In the genomic region with DNA sequence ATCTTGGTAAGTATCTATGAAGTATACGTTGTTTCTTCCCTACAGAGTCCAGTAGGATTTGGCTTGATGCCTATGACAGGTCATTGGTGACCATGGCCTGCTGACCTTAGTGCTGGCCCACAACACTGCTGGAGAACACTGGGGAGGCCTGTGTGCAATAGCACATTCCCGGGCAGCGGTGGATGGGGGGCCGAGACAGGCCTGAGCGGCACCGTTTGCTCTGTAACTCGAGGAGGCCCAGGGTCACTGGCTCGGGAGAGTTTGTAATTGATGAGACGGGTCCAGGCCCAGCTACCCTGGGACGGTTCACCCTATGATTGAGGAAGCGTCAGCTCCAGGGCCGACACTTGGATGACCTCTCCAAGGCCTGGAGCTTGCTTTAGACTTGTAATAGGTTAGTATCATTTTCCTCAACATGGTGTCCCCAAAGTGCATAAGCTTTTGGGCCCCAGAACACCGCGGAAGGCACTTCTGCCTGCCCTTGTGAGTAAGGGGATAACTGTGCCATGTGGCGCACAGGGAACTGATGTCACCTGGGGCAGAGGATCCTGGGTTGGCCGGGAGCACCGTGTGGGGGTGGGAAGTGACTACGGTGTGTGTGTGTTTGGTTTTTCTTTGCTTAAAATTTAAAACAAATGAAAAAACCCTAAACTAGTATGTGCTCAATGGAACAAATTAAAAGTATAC, we compare ENCODE assay signal across 2 cellular contexts.
TF ChIP-seq lines count a peak whose summit lies in the region.

No MANE protein-coding gene starts in this region.

TF ChIP-seq in GM23338, 12 proteins besides CTCF, POLR2A, EP300 and RAD21 (continues in another document):
- TF ChIP-seq POLR2AphosphoS5 (IDR thresholded peaks at IDR 0.05; ENCODE audit: low read depth) (no peak), EZH2 (IDR thresholded peaks at IDR 0.05; ENCODE audit: low read depth, unreplicated experiment) (no peak), ZNF114 (CRISPR knock-in tag; IDR thresholded peaks at IDR 0.05) (no peak), NANOG (IDR thresholded peaks at IDR 0.05; ENCODE audit: borderline replicate concordance) (no peak), ZNF331 (CRISPR knock-in tag; IDR thresholded peaks at IDR 0.05; ENCODE audit: low read depth) (no peak), CREB1 (CRISPR knock-in tag; IDR thresholded peaks at IDR 0.05; ENCODE audit: low read depth) (no peak)
- TF ChIP-seq, protein P1, sequence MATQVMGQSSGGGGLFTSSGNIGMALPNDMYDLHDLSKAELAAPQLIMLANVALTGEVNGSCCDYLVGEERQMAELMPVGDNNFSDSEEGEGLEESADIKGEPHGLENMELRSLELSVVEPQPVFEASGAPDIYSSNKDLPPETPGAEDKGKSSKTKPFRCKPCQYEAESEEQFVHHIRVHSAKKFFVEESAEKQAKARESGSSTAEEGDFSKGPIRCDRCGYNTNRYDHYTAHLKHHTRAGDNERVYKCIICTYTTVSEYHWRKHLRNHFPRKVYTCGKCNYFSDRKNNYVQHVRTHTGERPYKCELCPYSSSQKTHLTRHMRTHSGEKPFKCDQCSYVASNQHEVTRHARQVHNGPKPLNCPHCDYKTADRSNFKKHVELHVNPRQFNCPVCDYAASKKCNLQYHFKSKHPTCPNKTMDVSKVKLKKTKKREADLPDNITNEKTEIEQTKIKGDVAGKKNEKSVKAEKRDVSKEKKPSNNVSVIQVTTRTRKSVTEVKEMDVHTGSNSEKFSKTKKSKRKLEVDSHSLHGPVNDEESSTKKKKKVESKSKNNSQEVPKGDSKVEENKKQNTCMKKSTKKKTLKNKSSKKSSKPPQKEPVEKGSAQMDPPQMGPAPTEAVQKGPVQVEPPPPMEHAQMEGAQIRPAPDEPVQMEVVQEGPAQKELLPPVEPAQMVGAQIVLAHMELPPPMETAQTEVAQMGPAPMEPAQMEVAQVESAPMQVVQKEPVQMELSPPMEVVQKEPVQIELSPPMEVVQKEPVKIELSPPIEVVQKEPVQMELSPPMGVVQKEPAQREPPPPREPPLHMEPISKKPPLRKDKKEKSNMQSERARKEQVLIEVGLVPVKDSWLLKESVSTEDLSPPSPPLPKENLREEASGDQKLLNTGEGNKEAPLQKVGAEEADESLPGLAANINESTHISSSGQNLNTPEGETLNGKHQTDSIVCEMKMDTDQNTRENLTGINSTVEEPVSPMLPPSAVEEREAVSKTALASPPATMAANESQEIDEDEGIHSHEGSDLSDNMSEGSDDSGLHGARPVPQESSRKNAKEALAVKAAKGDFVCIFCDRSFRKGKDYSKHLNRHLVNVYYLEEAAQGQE (IDR thresholded peaks at IDR 0.05; ENCODE audit: unreplicated experiment) = no peak
- TF ChIP-seq, protein P2, sequence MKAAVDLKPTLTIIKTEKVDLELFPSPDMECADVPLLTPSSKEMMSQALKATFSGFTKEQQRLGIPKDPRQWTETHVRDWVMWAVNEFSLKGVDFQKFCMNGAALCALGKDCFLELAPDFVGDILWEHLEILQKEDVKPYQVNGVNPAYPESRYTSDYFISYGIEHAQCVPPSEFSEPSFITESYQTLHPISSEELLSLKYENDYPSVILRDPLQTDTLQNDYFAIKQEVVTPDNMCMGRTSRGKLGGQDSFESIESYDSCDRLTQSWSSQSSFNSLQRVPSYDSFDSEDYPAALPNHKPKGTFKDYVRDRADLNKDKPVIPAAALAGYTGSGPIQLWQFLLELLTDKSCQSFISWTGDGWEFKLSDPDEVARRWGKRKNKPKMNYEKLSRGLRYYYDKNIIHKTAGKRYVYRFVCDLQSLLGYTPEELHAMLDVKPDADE (IDR thresholded peaks at IDR 0.05) = no peak

TF ChIP-seq in H1, 55 proteins besides CTCF, POLR2A, EP300 and RAD21:
- TF ChIP-seq CTBP2 (IDR thresholded peaks at IDR 0.05; ENCODE audit: borderline replicate concordance, insufficient read depth, insufficient read length, low read length) = no peak
- no peak for TF ChIP-seq BCL11A (IDR thresholded peaks at IDR 0.05; ENCODE audit: low read depth in 2 of 2, low read length in 2 of 2)
- TF ChIP-seq ZNF274 (IDR thresholded peaks at IDR 0.05; ENCODE audit: borderline replicate concordance, extremely low read depth, low read length) = no peak
- TF ChIP-seq BRCA1 (IDR thresholded peaks at IDR 0.05; ENCODE audit: low read depth, low read length) = no peak
- no peak for TF ChIP-seq PHF8 (conservative IDR thresholded peaks at IDR 0.05; ENCODE audit: low read depth, low read length)
- TF ChIP-seq POU5F1 (IDR thresholded peaks at IDR 0.05; ENCODE audit: low read depth, low read length) = no peak
- no peak for TF ChIP-seq SP2 (IDR thresholded peaks at IDR 0.05; ENCODE audit: low read length)
- TF ChIP-seq EGR1 (IDR thresholded peaks at IDR 0.05; ENCODE audit: borderline replicate concordance, low read depth, low read length) = no peak
- TF ChIP-seq SP1 (IDR thresholded peaks at IDR 0.05; ENCODE audit: low read depth, low read length) = no peak
- no peak for TF ChIP-seq RXRA (IDR thresholded peaks at IDR 0.05; ENCODE audit: insufficient read depth, low read depth, low read length)
TF ChIP-seq in H1: peak in this region for 0.
